19 cellular contexts compared by ENCODE assay signal in genomic region chr7:6139189-6139996, GRCh38. TPM values are rescaled to one million over a fixed set of nuclear protein-coding genes. Genes with fewer than 3 reads are reported as not detected.
DNase-seq lines count a peak whose midpoint lies in the region; ATAC-seq and TF ChIP-seq lines count a peak whose summit lies in the region.
"Had no signal": no experiment of that assay in that cellular context is flagged by ENCODE, and none has a peak within 500 bp of the region (broad histone marks: within the 10 kb centered on the region; RNA-seq: fewer than 3 reads in every experiment).

No MANE protein-coding gene starts in this region.

- no peak for DNase-seq in activated naive CD8-positive, alpha-beta T cell treated with anti-CD3 and anti-CD28 coated beads, Interleukin-2, amount 10 ng/mL, durations not matched to agents 7 days and 5 days
- no peak for DNase-seq in activated naive CD8-positive, alpha-beta T cell treated with anti-CD3 and anti-CD28 coated beads, Interleukin-2, amount 50 U/mL, for 24 hours
- peak; percentile 32 for DNase-seq in NB4 (ENCODE audit: low read depth)
- DNase-seq in stimulated activated effector memory CD8-positive, alpha-beta T cell treated with anti-CD3 and anti-CD28 coated beads, Interleukin-12 subunit alpha, Interleukin-12 subunit beta, amount 100 ng/mL, for 72 hours (ENCODE audit: low spot score in 2 of 2) = no peak
- no peak for DNase-seq in mesenchymal stem cell
- DNase-seq: activated CD4-positive, alpha-beta T cell treated with anti-CD3 and anti-CD28 coated beads, Interleukin-2, amount 10 ng/mL, durations not matched to agents 7 days and 5 days; activated naive CD4-positive, alpha-beta T cell treated with Interleukin-2 at 50 U/mL for 16 hours; dermis blood vessel endothelial cell; H7; NCI-H1694 treated with DMSO at 0.1 percent for 48 hours; retina; SJCRH30; T-helper 9 cell had no signal

- H3K4ac ChIP-seq in mesenchymal stem cell (ENCODE audit: low read depth in 1 of 2, low read length in 2 of 2) = no peak overlapping the region

- no peaks in the 10 kb centered on the region for H3K9me3 Mint-ChIP-seq in activated naive CD8-positive, alpha-beta T cell treated with anti-CD3 and anti-CD28 coated beads, Interleukin-2, amount 10 ng/mL, durations not matched to agents 7 days and 5 days
- no peaks in the 10 kb centered on the region for H3K9me3 Mint-ChIP-seq in activated naive CD8-positive, alpha-beta T cell treated with anti-CD3 and anti-CD28 coated beads, Interleukin-2, amount 50 U/mL, for 24 hours
- no peaks in the 10 kb centered on the region for H3K9me3 Mint-ChIP-seq in dendritic cell treated with granulocyte-macrophage colony-stimulating factor and Interleukin-4, amounts not matched to agents 40 ng/mL and 50 ng/mL, for 4 days
- H3K9me3 Mint-ChIP-seq in stimulated activated effector memory CD8-positive, alpha-beta T cell treated with anti-CD3 and anti-CD28 coated beads, Interleukin-12 subunit alpha, Interleukin-12 subunit beta, amount 100 ng/mL, for 72 hours = no peaks in the 10 kb centered on the region
- H3K9me3 Mint-ChIP-seq: activated CD4-positive, alpha-beta T cell treated with anti-CD3 and anti-CD28 coated beads, Interleukin-2, amount 10 ng/mL, durations not matched to agents 7 days and 5 days; nephron had no signal

- peaks cover 3% of the 10 kb centered on the region for H3K4me1 ChIP-seq in mesenchymal stem cell (ENCODE audit: control insufficient read depth, insufficient read depth, low read depth, low read length)
- H3K4me1 ChIP-seq: SJCRH30, vagina had no signal

- no peak overlapping the region for H4K91ac ChIP-seq in mesenchymal stem cell (ENCODE audit: low read length)

- H3K23ac ChIP-seq in mesenchymal stem cell (ENCODE audit: low read length in 2 of 2) = no peak overlapping the region

- ATAC-seq in activated naive CD8-positive, alpha-beta T cell treated with anti-CD3 and anti-CD28 coated beads, Interleukin-2, amount 10 ng/mL, durations not matched to agents 7 days and 5 days (ENCODE audit: low read depth) = no peak
- ATAC-seq in activated naive CD8-positive, alpha-beta T cell treated with anti-CD3 and anti-CD28 coated beads, Interleukin-2, amount 50 U/mL, for 24 hours = no peak
- no peak for ATAC-seq in stimulated activated effector memory CD8-positive, alpha-beta T cell treated with anti-CD3 and anti-CD28 coated beads, Interleukin-12 subunit alpha, Interleukin-12 subunit beta, amount 100 ng/mL, for 72 hours
- no peak for ATAC-seq in GM19023 (IDR thresholded peaks at IDR 0.05; ENCODE audit: unreplicated experiment)
- no peak for ATAC-seq in HG02678 (IDR thresholded peaks at IDR 0.05; ENCODE audit: unreplicated experiment)
- ATAC-seq: esophagus mucosa had no signal

- no peak overlapping the region for H2AK5ac ChIP-seq in mesenchymal stem cell (ENCODE audit: low read length, severe bottlenecking)

- intact Hi-C loops in dendritic cell treated with granulocyte-macrophage colony-stimulating factor and Interleukin-4, amounts not matched to agents 40 ng/mL and 50 ng/mL, for 4 days (cut with micrococcal nuclease) = no loop called here

- H3K14ac ChIP-seq in mesenchymal stem cell (ENCODE audit: low read length in 2 of 2) = no peak overlapping the region

- POLR2A ChIA-PET in activated naive CD8-positive, alpha-beta T cell treated with anti-CD3 and anti-CD28 coated beads, Interleukin-2, amount 10 ng/mL, durations not matched to agents 7 days and 5 days (lab: Charles Lee) = interaction anchor here (0.6 kb wide), 1 partner anchor 24 kb away, joined by 3 read pairs; no protein-coding TSS in a partner anchor

- no peak overlapping the region for H2BK15ac ChIP-seq in mesenchymal stem cell (ENCODE audit: low read depth, poor library complexity, severe bottlenecking)

- WGBS in mesenchymal stem cell = 94% methylated on average over 17 of the region's 17 CpGs

- H4K8ac ChIP-seq in mesenchymal stem cell (ENCODE audit: low read length) = no peak overlapping the region

- peaks cover 25% of the 10 kb centered on the region for H3K79me1 ChIP-seq in mesenchymal stem cell (replicated peaks; ENCODE audit: low read length, poor library complexity, severe bottlenecking)

- no peak overlapping the region for H2BK12ac ChIP-seq in mesenchymal stem cell (ENCODE audit: low read length in 2 of 2)

- H3K4me3 ChIP-seq in NB4 (ENCODE audit: low read depth, low read length) (no peak overlapping the region), mesenchymal stem cell (ENCODE audit: insufficient read depth in 1 of 2, low read depth in 1 of 2, low read length in 2 of 2) (no peak overlapping the region)
- H3K4me3 ChIP-seq: SJCRH30, vagina had no signal

- H2BK120ac ChIP-seq in mesenchymal stem cell (ENCODE audit: low read depth, low read length) = no peak overlapping the region

- no peak overlapping the region for H2AFZ ChIP-seq in mesenchymal stem cell (ENCODE audit: low read depth, low read length)

- no peak overlapping the region for H3K9ac ChIP-seq in mesenchymal stem cell (ENCODE audit: low read length)

- no peak overlapping the region for H3K4me3 Mint-ChIP-seq in activated naive CD8-positive, alpha-beta T cell treated with anti-CD3 and anti-CD28 coated beads, Interleukin-2, amount 10 ng/mL, durations not matched to agents 7 days and 5 days
- H3K4me3 Mint-ChIP-seq in activated naive CD8-positive, alpha-beta T cell treated with anti-CD3 and anti-CD28 coated beads, Interleukin-2, amount 50 U/mL, for 24 hours = no peak overlapping the region
- H3K4me3 Mint-ChIP-seq in dendritic cell treated with granulocyte-macrophage colony-stimulating factor and Interleukin-4, amounts not matched to agents 40 ng/mL and 50 ng/mL, for 4 days = peak overlapping the region; percentile 30
- H3K4me3 Mint-ChIP-seq in stimulated activated effector memory CD8-positive, alpha-beta T cell treated with anti-CD3 and anti-CD28 coated beads, Interleukin-12 subunit alpha, Interleukin-12 subunit beta, amount 100 ng/mL, for 72 hours = no peak overlapping the region
- H3K4me3 Mint-ChIP-seq: activated CD4-positive, alpha-beta T cell treated with anti-CD3 and anti-CD28 coated beads, Interleukin-2, amount 10 ng/mL, durations not matched to agents 7 days and 5 days; nephron had no signal

- H3K4me2 ChIP-seq in mesenchymal stem cell (ENCODE audit: low read length, poor library complexity, severe bottlenecking) = no peak overlapping the region

- H3K27ac Mint-ChIP-seq in activated naive CD8-positive, alpha-beta T cell treated with anti-CD3 and anti-CD28 coated beads, Interleukin-2, amount 10 ng/mL, durations not matched to agents 7 days and 5 days = peak overlapping the region; percentile 28
- H3K27ac Mint-ChIP-seq in activated naive CD8-positive, alpha-beta T cell treated with anti-CD3 and anti-CD28 coated beads, Interleukin-2, amount 50 U/mL, for 24 hours = no peak overlapping the region
- peak overlapping the region; percentile 77 for H3K27ac Mint-ChIP-seq in dendritic cell treated with granulocyte-macrophage colony-stimulating factor and Interleukin-4, amounts not matched to agents 40 ng/mL and 50 ng/mL, for 4 days
- peak overlapping the region; percentile 10 for H3K27ac Mint-ChIP-seq in stimulated activated effector memory CD8-positive, alpha-beta T cell treated with anti-CD3 and anti-CD28 coated beads, Interleukin-12 subunit alpha, Interleukin-12 subunit beta, amount 100 ng/mL, for 72 hours
- H3K27ac Mint-ChIP-seq: activated CD4-positive, alpha-beta T cell treated with anti-CD3 and anti-CD28 coated beads, Interleukin-2, amount 10 ng/mL, durations not matched to agents 7 days and 5 days; nephron had no signal

- peaks cover 19 to 68% of the 10 kb centered on the region in 2 experiments for H3K36me3 ChIP-seq in mesenchymal stem cell (ENCODE audit: control insufficient read depth in 1 of 2, insufficient read depth in 2 of 2, low read depth in 1 of 2, low read length in 2 of 2)

- TF ChIP-seq CTCF in NB4 (IDR thresholded peaks at IDR 0.05; ENCODE audit: low read depth, low read length) = no peak

- H3K27me3 ChIP-seq in mesenchymal stem cell (ENCODE audit: control insufficient read depth in 1 of 2, insufficient read depth in 1 of 2, low read length in 2 of 2) = no peaks in the 10 kb centered on the region
- H3K27me3 ChIP-seq: SJCRH30, vagina had no signal

- no peak overlapping the region for H2BK5ac ChIP-seq in mesenchymal stem cell (ENCODE audit: low read depth, low read length, poor library complexity, severe bottlenecking)

- no peak for TF ChIP-seq POLR2A in NB4 (IDR thresholded peaks at IDR 0.05; ENCODE audit: extremely low read depth, insufficient read length)

- H3K9me3 ChIP-seq in mesenchymal stem cell (ENCODE audit: control insufficient read depth, low read length) = no peaks in the 10 kb centered on the region
- H3K9me3 ChIP-seq: SJCRH30, vagina had no signal

- H3K36me3 Mint-ChIP-seq in activated naive CD8-positive, alpha-beta T cell treated with anti-CD3 and anti-CD28 coated beads, Interleukin-2, amount 10 ng/mL, durations not matched to agents 7 days and 5 days = peaks cover 24% of the 10 kb centered on the region
- peaks cover 29% of the 10 kb centered on the region for H3K36me3 Mint-ChIP-seq in activated naive CD8-positive, alpha-beta T cell treated with anti-CD3 and anti-CD28 coated beads, Interleukin-2, amount 50 U/mL, for 24 hours (ENCODE audit: low read depth)
- H3K36me3 Mint-ChIP-seq in dendritic cell treated with granulocyte-macrophage colony-stimulating factor and Interleukin-4, amounts not matched to agents 40 ng/mL and 50 ng/mL, for 4 days (ENCODE audit: low read depth) = peaks cover 50% of the 10 kb centered on the region
- H3K36me3 Mint-ChIP-seq in stimulated activated effector memory CD8-positive, alpha-beta T cell treated with anti-CD3 and anti-CD28 coated beads, Interleukin-12 subunit alpha, Interleukin-12 subunit beta, amount 100 ng/mL, for 72 hours = peaks cover 84% of the 10 kb centered on the region

- H3K27me3 Mint-ChIP-seq in activated naive CD8-positive, alpha-beta T cell treated with anti-CD3 and anti-CD28 coated beads, Interleukin-2, amount 10 ng/mL, durations not matched to agents 7 days and 5 days = no peaks in the 10 kb centered on the region
- no peaks in the 10 kb centered on the region for H3K27me3 Mint-ChIP-seq in activated naive CD8-positive, alpha-beta T cell treated with anti-CD3 and anti-CD28 coated beads, Interleukin-2, amount 50 U/mL, for 24 hours
- no peaks in the 10 kb centered on the region for H3K27me3 Mint-ChIP-seq in dendritic cell treated with granulocyte-macrophage colony-stimulating factor and Interleukin-4, amounts not matched to agents 40 ng/mL and 50 ng/mL, for 4 days
- H3K27me3 Mint-ChIP-seq: activated CD4-positive, alpha-beta T cell treated with anti-CD3 and anti-CD28 coated beads, Interleukin-2, amount 10 ng/mL, durations not matched to agents 7 days and 5 days had no signal

- H3K4me1 Mint-ChIP-seq in activated naive CD8-positive, alpha-beta T cell treated with anti-CD3 and anti-CD28 coated beads, Interleukin-2, amount 10 ng/mL, durations not matched to agents 7 days and 5 days = peaks cover 20% of the 10 kb centered on the region
- no peaks in the 10 kb centered on the region for H3K4me1 Mint-ChIP-seq in activated naive CD8-positive, alpha-beta T cell treated with anti-CD3 and anti-CD28 coated beads, Interleukin-2, amount 50 U/mL, for 24 hours
- H3K4me1 Mint-ChIP-seq in dendritic cell treated with granulocyte-macrophage colony-stimulating factor and Interleukin-4, amounts not matched to agents 40 ng/mL and 50 ng/mL, for 4 days (ENCODE audit: low read depth) = peaks cover 18% of the 10 kb centered on the region
- H3K4me1 Mint-ChIP-seq in stimulated activated effector memory CD8-positive, alpha-beta T cell treated with anti-CD3 and anti-CD28 coated beads, Interleukin-12 subunit alpha, Interleukin-12 subunit beta, amount 100 ng/mL, for 72 hours = no peaks in the 10 kb centered on the region
- H3K4me1 Mint-ChIP-seq: nephron had no signal

- H3K27ac ChIP-seq in mesenchymal stem cell (ENCODE audit: low read length, poor library complexity, severe bottlenecking) = no peak overlapping the region
- H3K27ac ChIP-seq: SJCRH30, vagina had no signal

- H3K18ac ChIP-seq in mesenchymal stem cell (ENCODE audit: low read depth in 1 of 2, low read length in 2 of 2) = no peak overlapping the region

RNA-seq across cellular contexts. Expression of gene USP42, which starts 34.6 kb away (rescaled TPM):
- total RNA-seq in activated naive CD8-positive, alpha-beta T cell treated with anti-CD3 and anti-CD28 coated beads, Interleukin-2, amount 10 ng/mL, durations not matched to agents 7 days and 5 days = 10 to 100 TPM; 14.7 to 16.2 TPM
- 9.3 TPM for polyA plus RNA-seq in mesenchymal stem cell (2013, experiment 1 of 2)
- polyA plus RNA-seq in mesenchymal stem cell (2013, experiment 2 of 2) = 9.6 TPM
